ENCODE assay signal across 8 cellular contexts in the genomic region with DNA sequence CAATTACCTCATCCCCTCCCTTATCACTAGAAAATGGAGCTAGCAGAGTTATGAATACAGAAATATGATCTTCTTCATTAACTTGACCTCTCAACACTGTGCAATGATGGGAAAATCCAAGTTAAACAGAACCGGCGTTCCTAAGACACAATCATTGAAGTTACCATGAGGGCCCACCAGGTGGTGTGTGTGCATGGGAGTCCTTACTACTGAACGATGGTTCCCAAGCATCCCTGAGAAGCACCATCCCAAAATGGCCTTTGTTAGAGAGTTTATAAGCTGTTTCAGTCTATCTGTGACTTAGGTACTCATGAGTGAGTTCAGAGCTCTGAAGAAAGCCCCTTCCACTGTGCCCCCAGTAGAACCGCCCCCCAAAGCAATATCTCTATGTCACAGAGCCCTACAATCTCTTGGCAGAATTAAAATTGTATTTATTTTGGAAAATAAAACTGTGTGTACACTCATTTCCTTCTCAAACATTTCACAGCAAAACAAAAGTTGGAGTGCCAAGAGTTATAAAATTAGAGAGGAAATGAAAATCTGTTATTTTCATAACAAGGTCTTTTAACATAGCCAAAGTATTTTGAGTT. TPM values are rescaled to one million over a fixed set of nuclear protein-coding genes. Genes with fewer than 3 reads are reported as not detected.
A peak's percentile ranks its signal among the peaks of the same experiment; 100 is the strongest.
DNase-seq lines count a peak whose midpoint lies in the region; ATAC-seq, FAIRE-seq and TF ChIP-seq lines count a peak whose summit lies in the region.

No MANE protein-coding gene starts in this region.

- H3K27me3 ChIP-seq in NT2/D1 (ENCODE audit: insufficient read depth, insufficient read length) = no peaks in the 10 kb centered on the region
- no peaks in the 10 kb centered on the region for H3K27me3 ChIP-seq in bronchial epithelial cell (ENCODE audit: control insufficient read depth, insufficient read depth, low read length)

- H3K4me1 ChIP-seq in NT2/D1 (ENCODE audit: insufficient read depth, insufficient read length) = no peaks in the 10 kb centered on the region

- no peaks in the 10 kb centered on the region for H3K36me3 Mint-ChIP-seq in Calu3 (ENCODE audit: insufficient read depth, unreplicated experiment)

- no peak overlapping the region for H3K27ac Mint-ChIP-seq in Calu3 (ENCODE audit: unreplicated experiment)

- intact Hi-C loops in Calu3 (cut with micrococcal nuclease; ENCODE audit: unreplicated experiment) = loop anchor here (2.0 to 10.0 kb wide), 5 partner anchors 180 to 857 kb away; no protein-coding TSS in a partner anchor

- H3K9me3 ChIP-seq in NT2/D1 (ENCODE audit: insufficient read depth, low read length) = no peaks in the 10 kb centered on the region

- H3K27ac ChIP-seq in substantia nigra (ENCODE audit: low read depth, low read length, poor library complexity, severe bottlenecking) = no peak overlapping the region

- no peak for FAIRE-seq in bronchial epithelial cell (lab: Jason Lieb, UNC)

- H3K4me3 ChIP-seq in NT2/D1 (ENCODE audit: insufficient read length, low read depth) (no peak overlapping the region), bronchial epithelial cell (ENCODE audit: low read depth, low read length) (no peak overlapping the region)

- H3K9me3 Mint-ChIP-seq in Calu3 (ENCODE audit: low read depth, unreplicated experiment) = no peaks in the 10 kb centered on the region

- TF ChIP-seq CTCF in Calu3 (IDR thresholded peaks at IDR 0.05; ENCODE audit: unreplicated experiment) = peak; percentile 73
- peak; percentile 66 for TF ChIP-seq CTCF in bronchial epithelial cell (IDR thresholded peaks at IDR 0.05; ENCODE audit: insufficient read depth, low read length, severe bottlenecking)

- DNase-seq in Calu3 = peak; percentile 74
- peak; percentile 81 for DNase-seq in NT2/D1 (ENCODE audit: low read depth, low spot score)
- peak; percentile 38 for DNase-seq in bronchial epithelial cell (ENCODE audit: low read depth)
- peak; percentile 50 for DNase-seq in kidney tubule cell (ENCODE audit: low spot score)
- peak in 30 of 49 donors; percentile 11 to 69 (median 38) for DNase-seq in substantia nigra (lab: John Stamatoyannopoulos, UW)
- DNase-seq in LoVo (ENCODE audit: low spot score) = no peak

- H3K27me3 Mint-ChIP-seq in Calu3 (ENCODE audit: unreplicated experiment) = no peaks in the 10 kb centered on the region

- H3K4me3 Mint-ChIP-seq in Calu3 (ENCODE audit: low read depth, unreplicated experiment) = no peak overlapping the region

- H3K4me1 Mint-ChIP-seq in Calu3 (ENCODE audit: low read depth, unreplicated experiment) = peaks cover 10% of the 10 kb centered on the region

- no peaks in the 10 kb centered on the region for H3K36me3 ChIP-seq in NT2/D1 (ENCODE audit: insufficient read depth, insufficient read length, low read length)
- no peaks in the 10 kb centered on the region for H3K36me3 ChIP-seq in bronchial epithelial cell (ENCODE audit: control insufficient read depth, insufficient read depth, low read length)

- CTCF ChIA-PET in Calu3 (lab: Charles Lee) = no interaction called here

- BruUV-seq in Calu3 (replicated peaks; lab: Mats Ljungman, UMichigan) = no TSS peak

- ATAC-seq in GM19351 (IDR thresholded peaks at IDR 0.05; ENCODE audit: unreplicated experiment) (peak; percentile 87), HG03571 (IDR thresholded peaks at IDR 0.05; ENCODE audit: unreplicated experiment) (peak; percentile 78)

- H3K9ac ChIP-seq in NT2/D1 (ENCODE audit: insufficient read length, low read depth) = no peak overlapping the region

RNA-seq across cellular contexts. Expression of a gene that starts 56.8 kb away (rescaled TPM):
- 0.44 and 2.4 TPM in 2 replicates for total RNA-seq in Calu3 (2022)
- under 0.01 TPM in 1 of 2 replicates, not detected in the other for total RNA-seq in bronchial epithelial cell
